ENCODE assay signal across 18 cellular contexts in the genomic region with DNA sequence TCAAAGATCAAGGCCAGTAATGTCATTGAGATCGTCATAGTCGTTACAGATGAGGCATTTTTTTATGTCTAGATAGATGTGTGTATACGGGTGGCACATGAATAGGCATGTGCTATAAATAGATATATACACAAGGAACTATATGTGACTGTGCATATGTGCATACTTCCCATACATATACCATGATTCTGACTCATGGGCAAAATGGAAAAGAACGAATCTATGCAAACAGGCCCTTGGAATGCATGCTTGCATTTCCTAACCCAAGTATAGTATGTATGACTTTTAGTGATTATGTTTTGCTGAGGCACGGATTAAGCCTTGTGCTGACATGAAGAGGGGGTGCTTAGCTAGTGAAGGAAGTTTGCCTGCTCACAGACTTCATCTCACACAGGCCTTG.
DNase-seq lines count a peak whose midpoint lies in the region; ATAC-seq, FAIRE-seq and TF ChIP-seq lines count a peak whose summit lies in the region.
"Had no signal": no experiment of that assay in that cellular context is flagged by ENCODE, and none has a peak within 500 bp of the region (broad histone marks: within the 10 kb centered on the region; RNA-seq: fewer than 3 reads in every experiment).

No MANE protein-coding gene starts in this region.

- no peak for TF ChIP-seq POLR2A in esophagus muscularis mucosa (IDR thresholded peaks at IDR 0.05; ENCODE audit: low read depth)
- TF ChIP-seq POLR2A in erythroblast (IDR thresholded peaks at IDR 0.05; ENCODE audit: low read length) = no peak

- H3K27me3 Mint-ChIP-seq in GM23338 (ENCODE audit: insufficient read depth, low read depth, poor library complexity) = peaks cover 14% of the 10 kb centered on the region

- FAIRE-seq in frontal cortex (lab: Jason Lieb, UNC) = no peak
- FAIRE-seq: A549 had no signal

- no peak overlapping the region for H3K27ac Mint-ChIP-seq in GM23338
- H3K27ac Mint-ChIP-seq: CD4-positive, alpha-beta T cell had no signal

- TF ChIP-seq EP300 in esophagus muscularis mucosa (IDR thresholded peaks at IDR 0.05) = no peak

- no peaks in the 10 kb centered on the region for H3K9me3 Mint-ChIP-seq in GM23338
- H3K9me3 Mint-ChIP-seq: CD4-positive, alpha-beta T cell had no signal

- no peaks in the 10 kb centered on the region for H3K36me3 Mint-ChIP-seq in GM23338 (ENCODE audit: low read depth)

- H3K4me2 ChIP-seq in GM23338 = no peak overlapping the region
- H3K4me2 ChIP-seq: A549 had no signal

- H3K4me1 Mint-ChIP-seq in GM23338 = peaks cover 42% of the 10 kb centered on the region

- peaks cover 6% of the 10 kb centered on the region for H3K27me3 ChIP-seq in adipocyte (replicated peaks; ENCODE audit: control insufficient read depth, insufficient read depth, low read length)
- H3K27me3 ChIP-seq in esophagus muscularis mucosa = no peaks in the 10 kb centered on the region
- no peaks in the 10 kb centered on the region; the same call in 1 of the 2 replicates for H3K27me3 ChIP-seq in GM23338 (ENCODE audit: insufficient read depth)
- H3K27me3 ChIP-seq: SJSA1 had no signal

- DNase-seq in CD1c-positive myeloid dendritic cell (ENCODE audit: extremely low spot score) (peak; percentile 28), adipocyte (ENCODE audit: low read depth) (peak; percentile 45), esophagus muscularis mucosa (ENCODE audit: extremely low spot score) (peak; percentile 45), skeletal muscle cell (ENCODE audit: low read depth) (peak; percentile 37), frontal cortex (ENCODE audit: low spot score in 2 of 2) (no peak), GM23338 (ENCODE audit: low spot score) (no peak), erythroblast (lab: John Stamatoyannopoulos, UW) (no peak)
- DNase-seq: CD4-positive, alpha-beta T cell; DMS53; NCI-H1417; NCI-H1930; NCI-H2171; NCI-H446; NK-92 treated with Interleukin-12 subunit alpha and Interleukin-12 subunit beta, amount 100 ng/mL, for 24 hours had no signal

- H3K4me3 ChIP-seq in adipocyte (ENCODE audit: low read length) = no peak overlapping the region
- no peak overlapping the region for H3K4me3 ChIP-seq in esophagus muscularis mucosa
- no peak overlapping the region for H3K4me3 ChIP-seq in skeletal muscle cell (ENCODE audit: low read depth, low read length)
- no peak overlapping the region for H3K4me3 ChIP-seq in GM23338
- H3K4me3 ChIP-seq: A549, SJSA1 had no signal

- ATAC-seq in GM23338 (no peak), GM18909 (IDR thresholded peaks at IDR 0.05; ENCODE audit: poor library complexity, unreplicated experiment) (no peak)
- ATAC-seq: A549, HCT116 had no signal

- no peaks in the 10 kb centered on the region for H3F3A ChIP-seq in GM23338 (replicated peaks; ENCODE audit: low read depth)

- TF ChIP-seq CTCF in esophagus muscularis mucosa (IDR thresholded peaks at IDR 0.05) = no peak
- no peak for TF ChIP-seq CTCF in GM23338 (conservative IDR thresholded peaks at IDR 0.05; ENCODE audit: low read depth in 2 of 2)

- no peaks in the 10 kb centered on the region for H3K79me2 ChIP-seq in GM23338 (replicated peaks; ENCODE audit: insufficient read depth)

- no peaks in the 10 kb centered on the region for H3K36me3 ChIP-seq in adipocyte (ENCODE audit: control insufficient read depth, insufficient read depth, low read length, severe bottlenecking)
- H3K36me3 ChIP-seq in esophagus muscularis mucosa = no peaks in the 10 kb centered on the region
- no peaks in the 10 kb centered on the region for H3K36me3 ChIP-seq in GM23338 (ENCODE audit: insufficient read depth)
- H3K36me3 ChIP-seq: SJSA1 had no signal

- no peak overlapping the region for H3K9ac ChIP-seq in adipocyte (ENCODE audit: low read length)

- no peaks in the 10 kb centered on the region for H4K20me1 ChIP-seq in GM23338 (replicated peaks; ENCODE audit: insufficient read depth)

- intact Hi-C loops in esophagus muscularis mucosa (cut with DNase I) = no loop called here

- WGBS in esophagus muscularis mucosa = 85% methylated on average over 5 of the region's 5 CpGs

- H3K4me1 ChIP-seq in adipocyte (ENCODE audit: control insufficient read depth, insufficient read depth, low read length) = no peaks in the 10 kb centered on the region
- H3K4me1 ChIP-seq in esophagus muscularis mucosa = no peaks in the 10 kb centered on the region
- H3K4me1 ChIP-seq in GM23338 (ENCODE audit: insufficient read depth) = peaks cover 19% of the 10 kb centered on the region
- H3K4me1 ChIP-seq: A549, SJSA1 had no signal

- H3K27ac ChIP-seq in esophagus muscularis mucosa (replicated peaks in 1 of 4) (no peak overlapping the region), GM23338 (ENCODE audit: low read depth) (no peak overlapping the region)
- H3K27ac ChIP-seq: A549, SJSA1 had no signal

- H3K9me2 ChIP-seq in GM23338 (ENCODE audit: insufficient read depth) = no peaks in the 10 kb centered on the region

- no peak overlapping the region for H2AFZ ChIP-seq in GM23338

- no peaks in the 10 kb centered on the region for H3K9me3 ChIP-seq in adipocyte (ENCODE audit: control insufficient read depth, low read length)
- no peaks in the 10 kb centered on the region for H3K9me3 ChIP-seq in esophagus muscularis mucosa
- H3K9me3 ChIP-seq: A549, SJSA1 had no signal

- H3K4me3 Mint-ChIP-seq in GM23338 = no peak overlapping the region
- H3K4me3 Mint-ChIP-seq: CD4-positive, alpha-beta T cell had no signal

TF ChIP-seq in GM23338, 12 proteins besides CTCF, POLR2A, EP300 and RAD21:
- TF ChIP-seq JUNB (IDR thresholded peaks at IDR 0.05; ENCODE audit: unreplicated experiment) (no peak), POLR2AphosphoS5 (IDR thresholded peaks at IDR 0.05; ENCODE audit: low read depth) (no peak), CREB1 (CRISPR knock-in tag; IDR thresholded peaks at IDR 0.05; ENCODE audit: low read depth) (no peak), EZH2 (IDR thresholded peaks at IDR 0.05; ENCODE audit: low read depth, unreplicated experiment) (no peak)

Comparison
In these comparisons a context has a peak if more than half of its experiments do, and no peak if none do; other contexts are left out.
1. DNase-seq: peak in CD1c-positive myeloid dendritic cell (single experiment), adipocyte (single experiment), esophagus muscularis mucosa (single experiment) and skeletal muscle cell (single experiment); none in frontal cortex (0 of 2), GM23338 (single experiment) and erythroblast (0 of 2).